Comparison of ENCODE assay signal across 29 cellular contexts in genomic region chr1:97451944-97452343, GRCh38.
"Had no signal": no experiment of that assay in that cellular context is flagged by ENCODE, and none has a peak within 500 bp of the region (broad histone marks: within the 10 kb centered on the region; RNA-seq: fewer than 3 reads in every experiment).

No MANE protein-coding gene starts in this region.

- ATAC-seq: gastroesophageal sphincter; left colon; mucosa of descending colon; natural killer cell treated with Interleukin-12 subunit alpha and Interleukin-12 subunit beta and Interleukin-15 and Interleukin-18, amount 100 ng/mL, for 72 hours; pancreas; stimulated activated naive B cell treated with anti-CD40 and anti-IgM and Interleukin-4, amounts not matched to agents 10 μg/mL and 1 μg/mL and 100 μg/mL, for 72 hours; upper lobe of right lung had no signal

- DNase-seq: effector CD8-positive, alpha-beta T cell; endodermal cell; erythroblast; glutamatergic neuron; hypothalamus; immature natural killer cell; islet precursor cell; kidney glomerular epithelial cell; left colon; mucosa of descending colon; naive B cell; pancreas; right lobe of liver; small intestine; stimulated activated CD4-positive, alpha-beta T cell treated with anti-CD3 and anti-CD28 coated beads, Interleukin-15, amount 100 ng/mL, for 24 hours; stimulated activated CD4-positive, alpha-beta T cell treated with anti-CD3 and anti-CD28 coated beads, Interleukin-2, amount 100 ng/mL, for 48 hours; stimulated activated naive B cell treated with anti-CD40 and anti-IgM and Interleukin-4, amounts not matched to agents 10 μg/mL and 1 μg/mL and 100 μg/mL, for 72 hours; transverse colon; upper lobe of right lung; uterus had no signal

- H3K9me3 ChIP-seq: gastroesophageal sphincter, mucosa of descending colon, neutrophil, pancreas, right lobe of liver, thoracic aorta, transverse colon, upper lobe of right lung, uterus had no signal

- H3K9me3 Mint-ChIP-seq: endodermal cell; immature natural killer cell; mesothelial cell of epicardium; naive B cell; stimulated activated naive B cell treated with anti-CD40 and anti-IgM and Interleukin-4, amounts not matched to agents 10 μg/mL and 1 μg/mL and 100 μg/mL, for 72 hours; stimulated activated naive CD8-positive, alpha-beta T cell treated with anti-CD3 and anti-CD28 coated beads, Interleukin-15, Interleukin-2, amounts not matched to agents 100 ng/mL and 50 ng/mL, for 24 hours had no signal

- H3K27me3 Mint-ChIP-seq: naive B cell; natural killer cell treated with Interleukin-12 subunit alpha and Interleukin-12 subunit beta and Interleukin-15 and Interleukin-18, amount 100 ng/mL, for 72 hours; stimulated activated naive B cell treated with anti-CD40 and anti-IgM and Interleukin-4, amounts not matched to agents 10 μg/mL and 1 μg/mL and 100 μg/mL, for 72 hours; stimulated activated naive CD8-positive, alpha-beta T cell treated with anti-CD3 and anti-CD28 coated beads, Interleukin-15, Interleukin-2, amounts not matched to agents 100 ng/mL and 50 ng/mL, for 24 hours had no signal

- H3K4me3 ChIP-seq: gastroesophageal sphincter, lung, mucosa of descending colon, pancreas, right lobe of liver, thoracic aorta, transverse colon, upper lobe of right lung, uterus had no signal

- H3K4me1 ChIP-seq: gastroesophageal sphincter, pancreas, right lobe of liver, transverse colon, upper lobe of right lung, uterus had no signal

- H3K4me1 Mint-ChIP-seq: immature natural killer cell, naive B cell had no signal

- H3K27ac Mint-ChIP-seq: endodermal cell; immature natural killer cell; mesothelial cell of epicardium; natural killer cell treated with Interleukin-12 subunit alpha and Interleukin-12 subunit beta and Interleukin-15 and Interleukin-18, amount 100 ng/mL, for 72 hours; stimulated activated naive B cell treated with anti-CD40 and anti-IgM and Interleukin-4, amounts not matched to agents 10 μg/mL and 1 μg/mL and 100 μg/mL, for 72 hours; stimulated activated naive CD8-positive, alpha-beta T cell treated with anti-CD3 and anti-CD28 coated beads, Interleukin-15, Interleukin-2, amounts not matched to agents 100 ng/mL and 50 ng/mL, for 24 hours had no signal

- H3K36me3 Mint-ChIP-seq: mesothelial cell of epicardium; natural killer cell treated with Interleukin-12 subunit alpha and Interleukin-12 subunit beta and Interleukin-15 and Interleukin-18, amount 100 ng/mL, for 72 hours had no signal

- H3K27ac ChIP-seq: gastroesophageal sphincter, neutrophil, pancreas, right lobe of liver, thoracic aorta, transverse colon, upper lobe of right lung, uterus had no signal

- H3K27me3 ChIP-seq: gastroesophageal sphincter, neutrophil, pancreas, right lobe of liver, transverse colon, upper lobe of right lung, uterus had no signal

- FAIRE-seq: colon, pancreas, small intestine had no signal

- H3K4me3 Mint-ChIP-seq: endodermal cell; immature natural killer cell; mesothelial cell of epicardium; naive B cell; natural killer cell treated with Interleukin-12 subunit alpha and Interleukin-12 subunit beta and Interleukin-15 and Interleukin-18, amount 100 ng/mL, for 72 hours; neural crest cell; stimulated activated naive B cell treated with anti-CD40 and anti-IgM and Interleukin-4, amounts not matched to agents 10 μg/mL and 1 μg/mL and 100 μg/mL, for 72 hours; stimulated activated naive CD8-positive, alpha-beta T cell treated with anti-CD3 and anti-CD28 coated beads, Interleukin-15, Interleukin-2, amounts not matched to agents 100 ng/mL and 50 ng/mL, for 24 hours had no signal

- H3K36me3 ChIP-seq: pancreas, thoracic aorta, transverse colon, uterus had no signal
